1 cellular context compared by ENCODE assay signal in genomic region chr6:118667988-118668387, GRCh38.
TF ChIP-seq lines count a peak whose summit lies in the region.

No MANE protein-coding gene starts in this region.

TF ChIP-seq in IMR-90, 13 proteins besides CTCF, POLR2A, EP300 and RAD21:
- no peak for TF ChIP-seq RCOR1 (IDR thresholded peaks at IDR 0.05; ENCODE audit: insufficient replicate concordance, low read length)
- TF ChIP-seq MAZ (IDR thresholded peaks at IDR 0.05; ENCODE audit: borderline replicate concordance, low read depth, low read length) = no peak
- TF ChIP-seq ELK1 (IDR thresholded peaks at IDR 0.05; ENCODE audit: borderline replicate concordance, low read depth, low read length) = no peak
- no peak for TF ChIP-seq MAFK (IDR thresholded peaks at IDR 0.05; ENCODE audit: low read depth, low read length)
- TF ChIP-seq NFE2L2 (IDR thresholded peaks at IDR 0.05; ENCODE audit: low read depth, low read length) = no peak
- no peak for TF ChIP-seq SMC3 (IDR thresholded peaks at IDR 0.05; ENCODE audit: low read depth, low read length)
- no peak for TF ChIP-seq FOS (IDR thresholded peaks at IDR 0.05; ENCODE audit: low read depth, low read length)
- TF ChIP-seq CEBPB (IDR thresholded peaks at IDR 0.05; ENCODE audit: low read depth, low read length) = no peak
- no peak for TF ChIP-seq RFX5 (IDR thresholded peaks at IDR 0.05; ENCODE audit: low read depth, low read length)
